ENCODE assay signal across 10 cellular contexts in the genomic region with DNA sequence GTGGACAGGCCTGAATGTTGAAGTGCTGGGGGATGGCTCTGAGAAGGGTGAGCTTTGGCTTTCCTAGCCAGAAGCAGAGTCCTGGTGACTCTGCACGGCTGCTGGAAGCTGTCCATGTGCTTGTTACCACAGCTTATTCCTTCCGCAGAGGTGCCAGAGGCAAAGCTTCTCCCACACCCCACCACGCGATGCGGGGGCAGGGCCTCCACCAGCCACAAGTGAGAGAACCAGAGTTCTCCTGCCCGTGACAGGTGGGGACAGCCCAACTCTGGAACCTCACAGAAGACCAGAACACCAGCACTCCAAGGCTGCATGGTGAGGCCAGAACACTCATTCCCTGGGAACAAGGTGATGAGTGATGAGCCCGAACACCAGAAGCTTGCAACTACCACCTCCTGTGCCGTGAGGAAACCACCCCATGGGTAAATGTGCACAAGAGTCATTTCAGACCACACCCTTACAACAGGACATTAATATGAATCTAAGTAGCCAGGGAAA. TPM values are rescaled to one million over a fixed set of nuclear protein-coding genes. Genes with fewer than 3 reads are reported as not detected.
DNase-seq lines count a peak whose midpoint lies in the region; ATAC-seq and TF ChIP-seq lines count a peak whose summit lies in the region.
"Had no signal": no experiment of that assay in that cellular context is flagged by ENCODE, and none has a peak within 500 bp of the region (broad histone marks: within the 10 kb centered on the region; RNA-seq: fewer than 3 reads in every experiment).

No MANE protein-coding gene starts in this region.

- no peak for TF ChIP-seq POLR2A in erythroblast (IDR thresholded peaks at IDR 0.05; ENCODE audit: low read length)

- ATAC-seq in sciatic nerve (peak; percentile 4), HG03432 (IDR thresholded peaks at IDR 0.05; ENCODE audit: unreplicated experiment) (no peak)

- intact Hi-C loops in sciatic nerve (cut with DNase I), result no loop called here

- H3K4me1 ChIP-seq in iPS-18a (ENCODE audit: control insufficient read depth, low read depth, low read length), result peaks cover 56% of the 10 kb centered on the region

- peak overlapping the region; percentile 35 for H3K9ac ChIP-seq in iPS-18a (ENCODE audit: low read length)

- no peak for TF ChIP-seq CTCF in GM20000 (IDR thresholded peaks at IDR 0.05; ENCODE audit: extremely low read depth, missing control alignments)

- H3K36me3 ChIP-seq in iPS-18a (ENCODE audit: control insufficient read depth, low read depth, low read length), result peaks cover 37% of the 10 kb centered on the region

- no peaks in the 10 kb centered on the region for H3K9me3 ChIP-seq in iPS-18a (ENCODE audit: control insufficient read depth, low read depth, low read length)

- peak overlapping the region; percentile 47 for H3K4me3 ChIP-seq in iPS-18a (ENCODE audit: low read length)

- DNase-seq in H4 (ENCODE audit: low spot score), result peak; percentile 74
- no peak for DNase-seq in sciatic nerve (ENCODE audit: low spot score)
- DNase-seq in retina, result no peak
- DNase-seq in erythroblast (lab: John Stamatoyannopoulos, UW), result no peak
- DNase-seq in GM20000 (ENCODE audit: low spot score), result no peak
- DNase-seq: effector CD8-positive, alpha-beta T cell; GOT3 had no signal

- H3K27ac ChIP-seq in cingulate gyrus (ENCODE audit: low read depth, low read length) (peak overlapping the region; percentile 51), iPS-18a (ENCODE audit: low read length) (peak overlapping the region; percentile 33)

- no peaks in the 10 kb centered on the region for H3K27me3 ChIP-seq in iPS-18a (ENCODE audit: control insufficient read depth, insufficient read depth, low read length)

RNA-seq across cellular contexts. Expression of a gene that starts 36.7 kb away (rescaled TPM):
- total RNA-seq in H4 (2014; rRNA removed; shearing (Covaris generic)), result 8.4 and 9.9 TPM in 2 replicates
- total RNA-seq in sciatic nerve, result 81.6 TPM
